Comparison of ENCODE assay signal across 17 cellular contexts in the genomic region with DNA sequence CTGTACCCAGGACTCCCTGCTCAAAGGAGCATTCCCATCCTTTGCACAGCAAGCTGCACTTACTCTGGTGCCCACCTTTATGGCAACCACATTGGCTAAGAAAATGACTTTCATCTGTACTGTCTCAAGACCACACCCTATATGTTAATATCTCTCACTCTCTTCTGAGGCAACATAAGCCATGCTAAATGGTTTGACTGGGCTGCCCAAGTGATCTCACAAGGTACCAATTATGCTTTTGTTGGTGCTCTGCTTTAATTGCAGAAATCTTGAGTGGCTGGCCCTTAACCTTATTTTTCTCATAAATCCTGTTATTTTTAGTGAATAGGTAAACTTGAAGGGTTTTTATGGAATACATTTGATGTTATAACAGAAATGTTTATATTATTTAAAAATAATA. TPM values are rescaled to one million over a fixed set of nuclear protein-coding genes. Genes with fewer than 3 reads are reported as not detected.
DNase-seq lines count a peak whose midpoint lies in the region; ATAC-seq, FAIRE-seq and TF ChIP-seq lines count a peak whose summit lies in the region.
"Had no signal": no experiment of that assay in that cellular context is flagged by ENCODE, and none has a peak within 500 bp of the region (broad histone marks: within the 10 kb centered on the region; RNA-seq: fewer than 3 reads in every experiment).

No MANE protein-coding gene starts in this region.

- POLR2A ChIA-PET in A673 (lab: Charles Lee; ENCODE audit: low non-redundant PET) = no interaction called here
- POLR2A ChIA-PET in naive thymus-derived CD4-positive, alpha-beta T cell (lab: Charles Lee) = interaction anchor here (1.1 kb wide), 1 partner anchor 8 kb away, joined by 3 read pairs; no protein-coding TSS in a partner anchor

- H3K9me3 ChIP-seq in A673 (ENCODE audit: low read depth, low read length, poor library complexity, severe bottlenecking) = peaks cover 5% of the 10 kb centered on the region
- H3K9me3 ChIP-seq in naive thymus-derived CD4-positive, alpha-beta T cell (ENCODE audit: control insufficient read depth in 2 of 3, low read length in 3 of 3) = no peaks in the 10 kb centered on the region
- H3K9me3 ChIP-seq: Caco-2, HAP-1 had no signal

- BruUV-seq in A673 (replicated peaks; lab: Mats Ljungman, UMichigan) = no TSS peak

- H3K27me3 ChIP-seq in A673 (replicated peaks; ENCODE audit: insufficient read depth, low read depth, low read length, poor library complexity) = no peaks in the 10 kb centered on the region
- no peaks in the 10 kb centered on the region for H3K27me3 ChIP-seq in naive thymus-derived CD4-positive, alpha-beta T cell (ENCODE audit: control insufficient read depth in 2 of 2, insufficient read depth in 2 of 2, low read length in 2 of 2)

- peaks cover 31% of the 10 kb centered on the region for H3K4me1 ChIP-seq in A673 (ENCODE audit: insufficient read depth, low read length, poor library complexity, severe bottlenecking)
- H3K4me1 ChIP-seq in naive thymus-derived CD4-positive, alpha-beta T cell (ENCODE audit: control insufficient read depth in 2 of 2, insufficient read depth in 2 of 2, low read length in 2 of 2) = peaks cover 17 to 19% of the 10 kb centered on the region in 2 donors

- ATAC-seq in naive thymus-derived CD4-positive, alpha-beta T cell = peak; percentile 24
- ATAC-seq in HG03378 (IDR thresholded peaks at IDR 0.05; ENCODE audit: unreplicated experiment) (no peak), GM19324 (IDR thresholded peaks at IDR 0.05; ENCODE audit: low FRiP score, unreplicated experiment) (no peak)

- no peak for TF ChIP-seq POLR2A in H54 (IDR thresholded peaks at IDR 0.05; ENCODE audit: low read depth, low read length)

- H3K4me3 ChIP-seq in A673 (ENCODE audit: low read depth, low read length, poor library complexity, severe bottlenecking) = no peak overlapping the region
- H3K4me3 ChIP-seq in naive thymus-derived CD4-positive, alpha-beta T cell (ENCODE audit: low read length) = no peak overlapping the region
- H3K4me3 ChIP-seq: HAP-1 had no signal

- H3K36me3 Mint-ChIP-seq in naive thymus-derived CD4-positive, alpha-beta T cell = peaks cover 0 to 9% (median 0%) of the 10 kb centered on the region in 5 donors

- DNase-seq in A673 (ENCODE audit: low spot score) (no peak), H54 (ENCODE audit: insufficient read length, low spot score) (no peak), OCI-M1 (lab: John Stamatoyannopoulos, UW) (peak; percentile 29)
- DNase-seq in naive thymus-derived CD4-positive, alpha-beta T cell = no peak
- no peak for DNase-seq in stimulated activated CD4-positive, alpha-beta T cell treated with anti-CD3 and anti-CD28 coated beads, Interleukin-15, amount 100 ng/mL, for 24 hours
- DNase-seq: ACHN; AML-193; Caco-2; CD4-positive, alpha-beta T cell; GDM1; KBM-7 had no signal

- TF ChIP-seq CTCF in A673 (conservative IDR thresholded peaks at IDR 0.05; ENCODE audit: low read depth, low read length) = no peak

- intact Hi-C loops in A673 (cut with micrococcal nuclease; ENCODE audit: unreplicated experiment) = no loop called here
- intact Hi-C loops in naive thymus-derived CD4-positive, alpha-beta T cell (cut with micrococcal nuclease) = loop anchor here in 1 of 2 donors (1.0 to 2.0 kb wide), 2 partner anchors 10 to 16 kb away; no protein-coding TSS in a partner anchor

- peak overlapping the region; percentile 59 for H3K27ac ChIP-seq in A673 (ENCODE audit: low read depth, low read length, poor library complexity, severe bottlenecking)
- no peak overlapping the region for H3K27ac ChIP-seq in naive thymus-derived CD4-positive, alpha-beta T cell (ENCODE audit: low read depth, low read length)
- H3K27ac ChIP-seq: C4-2B, HL-60 had no signal

- peaks cover 3% of the 10 kb centered on the region for H3K36me3 ChIP-seq in A673 (ENCODE audit: insufficient read depth, low read length, poor library complexity, severe bottlenecking)
- H3K36me3 ChIP-seq in naive thymus-derived CD4-positive, alpha-beta T cell (ENCODE audit: control insufficient read depth in 2 of 3, insufficient read depth in 3 of 3, low read length in 3 of 3) = no peaks in the 10 kb centered on the region
- H3K36me3 ChIP-seq: HAP-1 had no signal

- CTCF ChIA-PET in A673 (lab: Charles Lee) = no interaction called here
- CTCF ChIA-PET in naive thymus-derived CD4-positive, alpha-beta T cell (lab: Charles Lee) = no interaction called here

- H3K27me3 Mint-ChIP-seq in naive thymus-derived CD4-positive, alpha-beta T cell = peaks cover 0 to 21% (median 0%) of the 10 kb centered on the region in 5 donors
- H3K27me3 Mint-ChIP-seq: CD4-positive, alpha-beta T cell had no signal

- H3K4me1 Mint-ChIP-seq in naive thymus-derived CD4-positive, alpha-beta T cell = peaks cover 18 to 97% (median 85%) of the 10 kb centered on the region in 7 donors

- H3K4me3 Mint-ChIP-seq in naive thymus-derived CD4-positive, alpha-beta T cell = peak overlapping the region in 3 of 10 donors; percentile 30 to 49 (median 46)
- H3K4me3 Mint-ChIP-seq: CD4-positive, alpha-beta T cell had no signal

- H3K27ac Mint-ChIP-seq in naive thymus-derived CD4-positive, alpha-beta T cell = no peak overlapping the region
- H3K27ac Mint-ChIP-seq: CD4-positive, alpha-beta T cell had no signal

- no peaks in the 10 kb centered on the region for H3K9me3 Mint-ChIP-seq in naive thymus-derived CD4-positive, alpha-beta T cell
- H3K9me3 Mint-ChIP-seq: CD4-positive, alpha-beta T cell had no signal

- peak; percentile 38 for FAIRE-seq in H54 (lab: Jason Lieb, UNC)
- FAIRE-seq: H1 had no signal

RNA-seq across cellular contexts. Expression of gene RYK, which starts 17.7 kb away (rescaled TPM):
- total RNA-seq in A673 (2021) = 47.8 and 48.9 TPM in 2 replicates
- 10 to 100 TPM; 10.7 to 53.5 (median 50.5) TPM for total RNA-seq in naive thymus-derived CD4-positive, alpha-beta T cell
- 10 to 100 TPM in 1 of 2 donors, 1 to 10 TPM in 1; 6.9 to 10.5 TPM for polyA plus RNA-seq in naive thymus-derived CD4-positive, alpha-beta T cell
